ENCODE assay signal across 1 cellular context in genomic region chr15:55224892-55225291, GRCh38.
TF ChIP-seq lines count a peak whose summit lies in the region.

No MANE protein-coding gene starts in this region.

TF ChIP-seq in GM12878, 131 proteins besides CTCF, POLR2A, EP300 and RAD21:
- no peak for TF ChIP-seq SKIL (IDR thresholded peaks at IDR 0.05; ENCODE audit: low read depth, poor library complexity, severe bottlenecking)
- no peak for TF ChIP-seq MAX (IDR thresholded peaks at IDR 0.05; ENCODE audit: low read depth, low read length)
- TF ChIP-seq BCLAF1 (IDR thresholded peaks at IDR 0.05) = no peak
- TF ChIP-seq TCF7 (IDR thresholded peaks at IDR 0.05; ENCODE audit: borderline replicate concordance) = no peak
- TF ChIP-seq CEBPZ (IDR thresholded peaks at IDR 0.05; ENCODE audit: low read depth, low read length) = no peak
- peak; percentile 64; the same call in 1 of the 2 replicates for TF ChIP-seq ATF7 (IDR thresholded peaks at IDR 0.05; ENCODE audit: low read depth)
- TF ChIP-seq FOXM1 (IDR thresholded peaks at IDR 0.05; ENCODE audit: low read depth, low read length) = peak; percentile 59; the same call in 1 of the 2 replicates
- TF ChIP-seq RUNX3 (IDR thresholded peaks at IDR 0.05; ENCODE audit: low read length) = peak; percentile 96
- TF ChIP-seq TBL1XR1 (IDR thresholded peaks at IDR 0.05; ENCODE audit: low read depth, low read length) = no peak
- peak; percentile 37; the same call in 1 of the 2 replicates for TF ChIP-seq MTA2 (IDR thresholded peaks at IDR 0.05; ENCODE audit: low read depth)
- TF ChIP-seq RB1 (IDR thresholded peaks at IDR 0.05; ENCODE audit: borderline replicate concordance) = no peak
- 0 out of 2 replicates have a peak, but pooled peaks have one; percentile 64 for TF ChIP-seq ZBED1 (IDR thresholded peaks at IDR 0.05; ENCODE audit: borderline replicate concordance)
- no peak for TF ChIP-seq IRF4 (IDR thresholded peaks at IDR 0.05; ENCODE audit: low read depth, low read length)
- no peak for TF ChIP-seq NFXL1 (IDR thresholded peaks at IDR 0.05; ENCODE audit: borderline replicate concordance)
- 0 out of 2 replicates have a peak, but pooled peaks have one; percentile 50 for TF ChIP-seq PML (IDR thresholded peaks at IDR 0.05; ENCODE audit: low read length)
- peak; percentile 32; the same call in 1 of the 2 replicates for TF ChIP-seq CREM (IDR thresholded peaks at IDR 0.05; ENCODE audit: low read depth)
- no peak for TF ChIP-seq REST (IDR thresholded peaks at IDR 0.05; ENCODE audit: low read depth, low read length)
- TF ChIP-seq SPI1 (IDR thresholded peaks at IDR 0.05; ENCODE audit: borderline replicate concordance, insufficient read depth, low read depth, low read length) = no peak
- peak; percentile 38; the same call in 1 of the 2 replicates for TF ChIP-seq NFIC (IDR thresholded peaks at IDR 0.05; ENCODE audit: low read depth, low read length)
- peak in 1 of 2 experiments; percentile 13; a peak in 1 of 4 replicates for TF ChIP-seq BHLHE40 (IDR thresholded peaks at IDR 0.05; ENCODE audit: borderline replicate concordance in 1 of 2, low read depth in 2 of 2, low read length in 1 of 2)
- peak; percentile 67 for TF ChIP-seq EED (IDR thresholded peaks at IDR 0.05; ENCODE audit: low read depth)
- no peak for TF ChIP-seq DPF2 (IDR thresholded peaks at IDR 0.05)
- peak; percentile 69 for TF ChIP-seq ATF2 (IDR thresholded peaks at IDR 0.05; ENCODE audit: low read length)
- TF ChIP-seq NRF1 (conservative IDR thresholded peaks at IDR 0.05; ENCODE audit: low read depth, low read length) = no peak
- TF ChIP-seq IKZF1 (conservative IDR thresholded peaks at IDR 0.05) = peak; percentile 50
- peak; percentile 69 to 98 for TF ChIP-seq SRF (IDR thresholded peaks at IDR 0.05; ENCODE audit: low read depth in 2 of 2, low read length in 2 of 2)
- TF ChIP-seq BCL3 (IDR thresholded peaks at IDR 0.05; ENCODE audit: borderline replicate concordance, insufficient read depth, low read depth, low read length, poor library complexity, severe bottlenecking) = peak; percentile 49
- peak in 1 of 2 experiments; percentile 37; a peak in 2 of 4 replicates for TF ChIP-seq IKZF2 (IDR thresholded peaks at IDR 0.05)
- TF ChIP-seq CBFB (IDR thresholded peaks at IDR 0.05; ENCODE audit: low read depth) = peak; percentile 78; the same call in 1 of the 2 replicates
